In genomic region chr15:30044377-30044776, GRCh38 we compare ENCODE assay signal across 23 cellular contexts. TPM values are rescaled to one million over a fixed set of nuclear protein-coding genes. Genes with fewer than 3 reads are reported as not detected.
A peak's percentile ranks its signal among the peaks of the same experiment; 100 is the strongest.
DNase-seq lines count a peak whose midpoint lies in the region; ATAC-seq and TF ChIP-seq lines count a peak whose summit lies in the region.
"Had no signal": no experiment of that assay in that cellular context is flagged by ENCODE, and none has a peak within 500 bp of the region (broad histone marks: within the 10 kb centered on the region; RNA-seq: fewer than 3 reads in every experiment).

No MANE protein-coding gene starts in this region.

- no peak for TF ChIP-seq POLR2A in esophagus muscularis mucosa (IDR thresholded peaks at IDR 0.05; ENCODE audit: low read depth)
- no peak for TF ChIP-seq POLR2A in upper lobe of left lung (IDR thresholded peaks at IDR 0.05)

- WGBS in esophagus muscularis mucosa = 91% methylated on average over 29 of the region's 42 CpGs
- no CpG with 5 or more reads among the region's 42 CpGs for WGBS in trophoblast cell (ENCODE audit: extremely low coverage, insufficient coverage, insufficient read length)
- 92 to 94% methylated on average over 38 to 40 of the region's 42 CpGs for WGBS in upper lobe of left lung, 2 donors

- peak; percentile 16 to 26 for ATAC-seq in upper lobe of left lung (ENCODE audit: low FRiP score in 2 of 2)
- ATAC-seq: GM12878 had no signal

- no peak overlapping the region for H3K9ac ChIP-seq in trophoblast cell (ENCODE audit: low read length)
- H3K9ac ChIP-seq: BLaER1 treated with 17β-estradiol and CSF1 and Interleukin-3, amounts not matched to agents 10 nM and 100 nM; GM23248 had no signal

- no peaks in the 10 kb centered on the region for H3K9me3 ChIP-seq in esophagus muscularis mucosa
- H3K9me3 ChIP-seq in trophoblast cell (ENCODE audit: insufficient read depth, low read depth, low read length) = no peaks in the 10 kb centered on the region
- no peaks in the 10 kb centered on the region for H3K9me3 ChIP-seq in upper lobe of left lung
- no peaks in the 10 kb centered on the region for H3K9me3 ChIP-seq in HAP-1
- H3K9me3 ChIP-seq: BE2C; BLaER1 treated with 17β-estradiol and CSF1 and Interleukin-3, amounts not matched to agents 10 nM and 100 nM had no signal

- no peak overlapping the region for H2AK5ac ChIP-seq in trophoblast cell (ENCODE audit: low read length)

- H3K18ac ChIP-seq in trophoblast cell (ENCODE audit: low read length) = no peak overlapping the region

- no peak overlapping the region for H3K14ac ChIP-seq in trophoblast cell (ENCODE audit: low read length)

- H3K79me1 ChIP-seq in trophoblast cell (ENCODE audit: low read length) = no peaks in the 10 kb centered on the region

- no peak overlapping the region for H2BK5ac ChIP-seq in trophoblast cell (ENCODE audit: low read depth, low read length, poor library complexity)

- H3K23ac ChIP-seq in trophoblast cell (ENCODE audit: low read length) = no peak overlapping the region

- no peak overlapping the region for H4K8ac ChIP-seq in trophoblast cell (ENCODE audit: low read depth, low read length)

- TF ChIP-seq CTCF in esophagus muscularis mucosa (IDR thresholded peaks at IDR 0.05) (no peak), upper lobe of left lung (IDR thresholded peaks at IDR 0.05) (no peak)

- H3K27me3 ChIP-seq in esophagus muscularis mucosa (peaks cover 0 to 13% (median 0%) of the 10 kb centered on the region in 4 donors), trophoblast cell (ENCODE audit: insufficient read depth, low read length) (no peaks in the 10 kb centered on the region), upper lobe of left lung (no peaks in the 10 kb centered on the region), HAP-1 (ENCODE audit: low read depth) (0 out of 2 replicates have a peak, but pooled peaks cover 3% of the 10 kb centered on the region)
- H3K27me3 ChIP-seq: BE2C; BLaER1 treated with 17β-estradiol and CSF1 and Interleukin-3, amounts not matched to agents 10 nM and 100 nM had no signal

- H2BK120ac ChIP-seq in trophoblast cell (ENCODE audit: insufficient read depth, low read length, poor library complexity) = no peak overlapping the region

- H4K91ac ChIP-seq in trophoblast cell (ENCODE audit: low read depth, low read length) = no peak overlapping the region

- peak in 2 of 3 experiments; percentile 82 to 86 for DNase-seq in NCI-H1417 (lab: John Stamatoyannopoulos, UW)
- DNase-seq in NCI-H1417 treated with DMSO at 0.1 percent for 48 hours (lab: John Stamatoyannopoulos, UW) = no peak
- DNase-seq in esophagus muscularis mucosa (ENCODE audit: extremely low spot score) = peak; percentile 68
- no peak for DNase-seq in trophoblast cell
- DNase-seq in upper lobe of left lung = peak in 1 of 2 donors; percentile 68
- no peak for DNase-seq in HAP-1 (ENCODE audit: low spot score in 2 of 2)
- no peak for DNase-seq in ecto neural progenitor cell (ENCODE audit: low spot score)
- no peak for DNase-seq in stimulated activated naive CD4-positive, alpha-beta T cell treated with Interleukin-2 at 50 U/mL for 16 hours (lab: John Stamatoyannopoulos, UW)
- DNase-seq: BE2C; CD4-positive, alpha-beta T cell; CD8-positive, alpha-beta memory T cell; DMS 273 treated with DMSO at 0.1 percent for 48 hours; DMS79; EL; GDM1; GM23248; H9 had no signal

- no peak overlapping the region for H3K4me2 ChIP-seq in trophoblast cell (ENCODE audit: low read length)
- H3K4me2 ChIP-seq: BLaER1 treated with 17β-estradiol and CSF1 and Interleukin-3, amounts not matched to agents 10 nM and 100 nM had no signal

- no peak overlapping the region for H3K4ac ChIP-seq in trophoblast cell (ENCODE audit: low read depth, low read length)

- no peak overlapping the region for H4K12ac ChIP-seq in trophoblast cell (ENCODE audit: low read depth, low read length)

- TF ChIP-seq EP300 in esophagus muscularis mucosa (IDR thresholded peaks at IDR 0.05) = no peak
- no peak for TF ChIP-seq EP300 in upper lobe of left lung (IDR thresholded peaks at IDR 0.05)

- intact Hi-C loops in esophagus muscularis mucosa (cut with DNase I) = no loop called here

- no peak overlapping the region for H2BK12ac ChIP-seq in trophoblast cell (ENCODE audit: low read length)

- H3K27ac ChIP-seq in esophagus muscularis mucosa (replicated peaks in 1 of 4) = no peak overlapping the region
- H3K27ac ChIP-seq in trophoblast cell (ENCODE audit: low read depth, low read length) = no peak overlapping the region
- no peak overlapping the region for H3K27ac ChIP-seq in upper lobe of left lung
- H3K27ac ChIP-seq: 22Rv1; BLaER1 treated with 17β-estradiol and CSF1 and Interleukin-3, amounts not matched to agents 10 nM and 100 nM; GM23248 had no signal

- no peak overlapping the region for H2AFZ ChIP-seq in trophoblast cell (ENCODE audit: insufficient read depth, low read length, poor library complexity)
- H2AFZ ChIP-seq: GM23248 had no signal

- no peaks in the 10 kb centered on the region for H3K79me2 ChIP-seq in trophoblast cell (ENCODE audit: control insufficient read depth, insufficient read depth, low read length, poor library complexity)

- H3K4me3 ChIP-seq in esophagus muscularis mucosa (no peak overlapping the region), trophoblast cell (ENCODE audit: low read depth, low read length) (peak overlapping the region; percentile 43), upper lobe of left lung (no peak overlapping the region), HAP-1 (no peak overlapping the region)
- H3K4me3 ChIP-seq: BLaER1 treated with 17β-estradiol and CSF1 and Interleukin-3, amounts not matched to agents 10 nM and 100 nM; GM12878; GM23248 had no signal

- in situ Hi-C loops in HAP-1 (cut with MboI; ENCODE audit: low sequenced_read_pairs) = loop anchor here (25.0 kb wide), 1 partner anchor 382 kb away; no protein-coding TSS in a partner anchor

- H3K4me1 ChIP-seq in esophagus muscularis mucosa (peaks cover 0 to 11% (median 7%) of the 10 kb centered on the region in 4 donors), trophoblast cell (ENCODE audit: control insufficient read depth in 1 of 2, insufficient read depth in 2 of 2, low read length in 2 of 2) (peaks cover 2% of the 10 kb centered on the region in 2 experiments), upper lobe of left lung (peaks cover 0 to 7% (median 5%) of the 10 kb centered on the region in 4 donors), HAP-1 (peaks cover 4% of the 10 kb centered on the region)
- H3K4me1 ChIP-seq: BE2C; BLaER1 treated with 17β-estradiol and CSF1 and Interleukin-3, amounts not matched to agents 10 nM and 100 nM had no signal

- H3K36me3 ChIP-seq in esophagus muscularis mucosa (no peaks in the 10 kb centered on the region), trophoblast cell (ENCODE audit: control insufficient read depth in 1 of 2, insufficient read depth in 2 of 2, low read length in 2 of 2) (no peaks in the 10 kb centered on the region), upper lobe of left lung (no peaks in the 10 kb centered on the region), HAP-1 (replicated peaks) (no peaks in the 10 kb centered on the region)
- H3K36me3 ChIP-seq: BE2C; BLaER1 treated with 17β-estradiol and CSF1 and Interleukin-3, amounts not matched to agents 10 nM and 100 nM had no signal

RNA-seq across cellular contexts. Expression of gene GOLGA8J, which starts 38.4 kb away (rescaled TPM):
- total RNA-seq in esophagus muscularis mucosa (not detected), upper lobe of left lung (not detected)
- not detected in 2 replicates for polyA plus RNA-seq in trophoblast cell (2013)
- total RNA-seq: GM12878, GM23248, H1, H9 had no signal
- polyA plus RNA-seq: AG04450; CD14-positive monocyte; CD8-positive, alpha-beta memory T cell; GM23248; H1 had no signal

Comparison
In these comparisons a context has a peak if more than half of its experiments do, and no peak if none do; other contexts are left out.
1. DNase-seq: peak in NCI-H1417 (2 of 3) and esophagus muscularis mucosa (single experiment); none in NCI-H1417 treated with DMSO at 0.1 percent for 48 hours (single experiment), trophoblast cell (0 of 2), HAP-1 (0 of 2), ecto neural progenitor cell (single experiment) and stimulated activated naive CD4-positive, alpha-beta T cell treated with Interleukin-2 at 50 U/mL for 16 hours (single experiment).